In genomic region chr19:52897149-52897935, GRCh38 we compare ENCODE assay signal across 1 cellular context.
TF ChIP-seq lines count a peak whose summit lies in the region.

Gene ZNF320, minus strand, starts transcription at chr19:52897635. Its CDS starts 7,380 bp downstream, at chr19:52890255.

TF ChIP-seq in K562, 482 proteins besides CTCF, POLR2A, EP300 and RAD21 (continued from another document and continues in another):
- peak; percentile 85 for TF ChIP-seq POLR2G (IDR thresholded peaks at IDR 0.05; ENCODE audit: low read depth, low read length)
- TF ChIP-seq LCOR (CRISPR knock-in tag; IDR thresholded peaks at IDR 0.05): peak; percentile 82
- TF ChIP-seq TFAM (CRISPR knock-in tag; conservative IDR thresholded peaks at IDR 0.05): no peak
- TF ChIP-seq PATZ1 (CRISPR knock-in tag; IDR thresholded peaks at IDR 0.05; ENCODE audit: borderline replicate concordance): no peak
- no peak for TF ChIP-seq SMARCE1 (IDR thresholded peaks at IDR 0.05)
- no peak for TF ChIP-seq KLF1 (tag; IDR thresholded peaks at IDR 0.05)
- TF ChIP-seq ZBTB49 (CRISPR knock-in tag; IDR thresholded peaks at IDR 0.05; ENCODE audit: borderline replicate concordance): 0 out of 2 replicates have a peak, but pooled peaks have one; percentile 56
- no peak for TF ChIP-seq MEF2A (IDR thresholded peaks at IDR 0.05; ENCODE audit: control insufficient read depth, low read depth, low read length)
- peak; percentile 70 for TF ChIP-seq ZBTB7A (IDR thresholded peaks at IDR 0.05; ENCODE audit: borderline replicate concordance, control insufficient read depth, low read depth, low read length)
- TF ChIP-seq ZNF184 (CRISPR knock-in tag; IDR thresholded peaks at IDR 0.05): no peak
- TF ChIP-seq, protein P1, sequence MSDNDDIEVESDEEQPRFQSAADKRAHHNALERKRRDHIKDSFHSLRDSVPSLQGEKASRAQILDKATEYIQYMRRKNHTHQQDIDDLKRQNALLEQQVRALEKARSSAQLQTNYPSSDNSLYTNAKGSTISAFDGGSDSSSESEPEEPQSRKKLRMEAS (CRISPR knock-in tag; IDR thresholded peaks at IDR 0.05): no peak
- no peak for TF ChIP-seq SETDB1 (IDR thresholded peaks at IDR 0.05; ENCODE audit: low read length)
- TF ChIP-seq, protein P2, sequence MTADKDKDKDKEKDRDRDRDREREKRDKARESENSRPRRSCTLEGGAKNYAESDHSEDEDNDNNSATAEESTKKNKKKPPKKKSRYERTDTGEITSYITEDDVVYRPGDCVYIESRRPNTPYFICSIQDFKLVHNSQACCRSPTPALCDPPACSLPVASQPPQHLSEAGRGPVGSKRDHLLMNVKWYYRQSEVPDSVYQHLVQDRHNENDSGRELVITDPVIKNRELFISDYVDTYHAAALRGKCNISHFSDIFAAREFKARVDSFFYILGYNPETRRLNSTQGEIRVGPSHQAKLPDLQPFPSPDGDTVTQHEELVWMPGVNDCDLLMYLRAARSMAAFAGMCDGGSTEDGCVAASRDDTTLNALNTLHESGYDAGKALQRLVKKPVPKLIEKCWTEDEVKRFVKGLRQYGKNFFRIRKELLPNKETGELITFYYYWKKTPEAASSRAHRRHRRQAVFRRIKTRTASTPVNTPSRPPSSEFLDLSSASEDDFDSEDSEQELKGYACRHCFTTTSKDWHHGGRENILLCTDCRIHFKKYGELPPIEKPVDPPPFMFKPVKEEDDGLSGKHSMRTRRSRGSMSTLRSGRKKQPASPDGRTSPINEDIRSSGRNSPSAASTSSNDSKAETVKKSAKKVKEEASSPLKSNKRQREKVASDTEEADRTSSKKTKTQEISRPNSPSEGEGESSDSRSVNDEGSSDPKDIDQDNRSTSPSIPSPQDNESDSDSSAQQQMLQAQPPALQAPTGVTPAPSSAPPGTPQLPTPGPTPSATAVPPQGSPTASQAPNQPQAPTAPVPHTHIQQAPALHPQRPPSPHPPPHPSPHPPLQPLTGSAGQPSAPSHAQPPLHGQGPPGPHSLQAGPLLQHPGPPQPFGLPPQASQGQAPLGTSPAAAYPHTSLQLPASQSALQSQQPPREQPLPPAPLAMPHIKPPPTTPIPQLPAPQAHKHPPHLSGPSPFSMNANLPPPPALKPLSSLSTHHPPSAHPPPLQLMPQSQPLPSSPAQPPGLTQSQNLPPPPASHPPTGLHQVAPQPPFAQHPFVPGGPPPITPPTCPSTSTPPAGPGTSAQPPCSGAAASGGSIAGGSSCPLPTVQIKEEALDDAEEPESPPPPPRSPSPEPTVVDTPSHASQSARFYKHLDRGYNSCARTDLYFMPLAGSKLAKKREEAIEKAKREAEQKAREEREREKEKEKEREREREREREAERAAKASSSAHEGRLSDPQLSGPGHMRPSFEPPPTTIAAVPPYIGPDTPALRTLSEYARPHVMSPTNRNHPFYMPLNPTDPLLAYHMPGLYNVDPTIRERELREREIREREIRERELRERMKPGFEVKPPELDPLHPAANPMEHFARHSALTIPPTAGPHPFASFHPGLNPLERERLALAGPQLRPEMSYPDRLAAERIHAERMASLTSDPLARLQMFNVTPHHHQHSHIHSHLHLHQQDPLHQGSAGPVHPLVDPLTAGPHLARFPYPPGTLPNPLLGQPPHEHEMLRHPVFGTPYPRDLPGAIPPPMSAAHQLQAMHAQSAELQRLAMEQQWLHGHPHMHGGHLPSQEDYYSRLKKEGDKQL (CRISPR knock-in tag; IDR thresholded peaks at IDR 0.05; ENCODE audit: borderline replicate concordance): 0 out of 2 replicates have a peak, but pooled peaks have one; percentile 37
- TF ChIP-seq, protein P3, sequence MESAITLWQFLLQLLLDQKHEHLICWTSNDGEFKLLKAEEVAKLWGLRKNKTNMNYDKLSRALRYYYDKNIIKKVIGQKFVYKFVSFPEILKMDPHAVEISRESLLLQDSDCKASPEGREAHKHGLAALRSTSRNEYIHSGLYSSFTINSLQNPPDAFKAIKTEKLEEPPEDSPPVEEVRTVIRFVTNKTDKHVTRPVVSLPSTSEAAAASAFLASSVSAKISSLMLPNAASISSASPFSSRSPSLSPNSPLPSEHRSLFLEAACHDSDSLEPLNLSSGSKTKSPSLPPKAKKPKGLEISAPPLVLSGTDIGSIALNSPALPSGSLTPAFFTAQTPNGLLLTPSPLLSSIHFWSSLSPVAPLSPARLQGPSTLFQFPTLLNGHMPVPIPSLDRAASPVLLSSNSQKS (CRISPR knock-in tag; IDR thresholded peaks at IDR 0.05): no peak
- TF ChIP-seq ZNF740 (CRISPR knock-in tag; IDR thresholded peaks at IDR 0.05): no peak
- no peak for TF ChIP-seq ZNF740 (tag; IDR thresholded peaks at IDR 0.05)
- no peak for TF ChIP-seq HNRNPH1 (optimal IDR thresholded peaks at IDR 0.05; ENCODE audit: low read depth, low read length)
- no peak for TF ChIP-seq CREB1 (IDR thresholded peaks at IDR 0.05)
- 0 out of 2 replicates have a peak, but pooled peaks have one; percentile 8 for TF ChIP-seq CREB1 (CRISPR knock-in tag; IDR thresholded peaks at IDR 0.05)
- TF ChIP-seq ZNF583 (CRISPR knock-in tag; IDR thresholded peaks at IDR 0.05): no peak
- TF ChIP-seq FOXP4 (CRISPR knock-in tag; IDR thresholded peaks at IDR 0.05; ENCODE audit: borderline replicate concordance): no peak
- TF ChIP-seq THRAP3 (IDR thresholded peaks at IDR 0.05; ENCODE audit: borderline replicate concordance): no peak
- TF ChIP-seq TBL1XR1 (IDR thresholded peaks at IDR 0.05; ENCODE audit: low read length in 2 of 2): no peak
- TF ChIP-seq CHD7 (IDR thresholded peaks at IDR 0.05; ENCODE audit: low read depth, low read length): no peak
- no peak for TF ChIP-seq ZKSCAN8 (CRISPR knock-in tag; IDR thresholded peaks at IDR 0.05)
- TF ChIP-seq MTA1 (IDR thresholded peaks at IDR 0.05; ENCODE audit: borderline replicate concordance): no peak
- TF ChIP-seq SRSF7 (optimal IDR thresholded peaks at IDR 0.05; ENCODE audit: low read depth, low read length): no peak
